15 cellular contexts compared by ENCODE assay signal in the genomic region with DNA sequence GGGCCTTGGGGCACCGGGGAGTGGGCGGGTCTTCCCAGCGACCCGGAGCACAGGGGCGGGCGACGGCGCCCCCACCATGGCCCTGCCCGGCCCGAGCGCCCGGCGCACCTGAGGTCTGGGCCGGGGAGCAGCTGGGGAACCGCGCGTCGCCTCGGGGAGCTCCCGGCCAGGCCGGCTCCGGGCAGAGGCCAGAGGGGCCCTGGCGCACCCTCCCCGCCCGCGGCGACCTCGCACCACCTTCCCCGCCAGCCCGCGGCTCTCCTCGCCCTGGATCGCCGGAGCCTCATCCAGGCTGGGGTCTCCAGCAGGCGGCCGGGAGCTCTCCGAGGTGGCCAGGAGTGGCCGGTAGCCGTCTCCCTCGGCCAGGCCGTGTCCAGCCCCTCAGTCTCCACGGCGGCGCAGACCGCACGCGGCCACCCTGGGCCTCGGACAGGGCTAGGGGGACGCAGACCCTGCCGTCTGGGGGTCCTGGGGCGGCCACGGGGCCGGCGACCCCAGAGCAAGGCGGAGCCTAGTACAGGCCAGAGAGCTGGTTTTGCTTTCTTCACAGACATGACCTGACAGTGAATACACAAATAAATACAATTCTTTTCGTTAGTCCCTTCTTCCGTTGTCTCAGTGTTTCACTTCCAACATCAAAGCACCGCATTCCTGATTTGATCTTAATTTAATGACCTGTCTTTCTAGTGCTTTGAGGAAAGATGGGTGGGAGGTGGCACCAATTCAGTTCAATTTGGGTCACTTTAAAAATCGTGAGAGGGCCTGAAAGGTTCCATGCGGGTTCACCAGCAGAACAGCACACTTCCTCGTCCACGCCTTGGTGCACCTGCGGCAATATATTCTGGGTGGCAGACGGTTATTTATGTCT.
DNase-seq lines count a peak whose midpoint lies in the region; ATAC-seq and TF ChIP-seq lines count a peak whose summit lies in the region.
"Had no signal": no experiment of that assay in that cellular context is flagged by ENCODE, and none has a peak within 500 bp of the region (broad histone marks: within the 10 kb centered on the region; RNA-seq: fewer than 3 reads in every experiment).

No MANE protein-coding gene starts in this region.

- H3K9me3 Mint-ChIP-seq in activated naive CD8-positive, alpha-beta T cell treated with anti-CD3 and anti-CD28 coated beads, Interleukin-2, amount 10 ng/mL, durations not matched to agents 7 days and 5 days: peaks cover 2% of the 10 kb centered on the region
- H3K9me3 Mint-ChIP-seq in activated naive CD8-positive, alpha-beta T cell treated with anti-CD3 and anti-CD28 coated beads for 36 hours: peaks cover 2% of the 10 kb centered on the region
- H3K9me3 Mint-ChIP-seq: stimulated activated naive B cell treated with anti-CD40 and anti-IgM and Interleukin-4, amounts not matched to agents 10 μg/mL and 1 μg/mL and 100 μg/mL, for 72 hours had no signal

- BruUV-seq in Panc1 (replicated peaks; lab: Mats Ljungman, UMichigan): no TSS peak

- POLR2A ChIA-PET in activated naive CD8-positive, alpha-beta T cell treated with anti-CD3 and anti-CD28 coated beads, Interleukin-2, amount 10 ng/mL, durations not matched to agents 7 days and 5 days (lab: Charles Lee): no interaction called here
- POLR2A ChIA-PET in Panc1 (lab: Charles Lee): no interaction called here

- peak overlapping the region; percentile 7 to 21; a peak in 3 of 4 replicates for H3K4me3 ChIP-seq in Panc1 (ENCODE audit: low read depth in 2 of 2, low read length in 2 of 2)
- H3K4me3 ChIP-seq: adrenal gland had no signal

- CTCF ChIA-PET in Panc1 (lab: Charles Lee): no interaction called here

- peaks cover 9% of the 10 kb centered on the region for H3K27me3 ChIP-seq in Panc1 (ENCODE audit: control insufficient read depth, insufficient read depth, low read length)

- no peak overlapping the region for H3K27ac ChIP-seq in Panc1 (ENCODE audit: low read length)
- H3K27ac ChIP-seq: adrenal gland had no signal

- H3K4me1 Mint-ChIP-seq in activated naive CD8-positive, alpha-beta T cell treated with anti-CD3 and anti-CD28 coated beads, Interleukin-2, amount 10 ng/mL, durations not matched to agents 7 days and 5 days: peaks cover 5% of the 10 kb centered on the region
- H3K4me1 Mint-ChIP-seq in activated naive CD8-positive, alpha-beta T cell treated with anti-CD3 and anti-CD28 coated beads for 36 hours: peaks cover 8% of the 10 kb centered on the region

- H3K9me3 ChIP-seq in Panc1 (ENCODE audit: control insufficient read depth, insufficient read depth, low read depth, low read length): no peaks in the 10 kb centered on the region
- H3K9me3 ChIP-seq: adrenal gland had no signal

- TF ChIP-seq CTCF in Panc1 (IDR thresholded peaks at IDR 0.05): no peak

- no peaks in the 10 kb centered on the region for H3K4me1 ChIP-seq in Panc1 (ENCODE audit: control insufficient read depth, insufficient read depth, low read length)

- no peak overlapping the region for H3K4me3 Mint-ChIP-seq in activated naive CD8-positive, alpha-beta T cell treated with anti-CD3 and anti-CD28 coated beads, Interleukin-2, amount 10 ng/mL, durations not matched to agents 7 days and 5 days
- H3K4me3 Mint-ChIP-seq in activated naive CD8-positive, alpha-beta T cell treated with anti-CD3 and anti-CD28 coated beads for 36 hours: no peak overlapping the region
- H3K4me3 Mint-ChIP-seq: B cell had no signal

- H3K36me3 Mint-ChIP-seq in activated naive CD8-positive, alpha-beta T cell treated with anti-CD3 and anti-CD28 coated beads, Interleukin-2, amount 10 ng/mL, durations not matched to agents 7 days and 5 days: no peaks in the 10 kb centered on the region
- H3K36me3 Mint-ChIP-seq in activated naive CD8-positive, alpha-beta T cell treated with anti-CD3 and anti-CD28 coated beads for 36 hours: no peaks in the 10 kb centered on the region
- H3K36me3 Mint-ChIP-seq: stimulated activated naive B cell treated with anti-CD40 and anti-IgM and Interleukin-4, amounts not matched to agents 10 μg/mL and 1 μg/mL and 100 μg/mL, for 72 hours had no signal

- H3K27ac Mint-ChIP-seq in activated naive CD8-positive, alpha-beta T cell treated with anti-CD3 and anti-CD28 coated beads, Interleukin-2, amount 10 ng/mL, durations not matched to agents 7 days and 5 days: no peak overlapping the region
- H3K27ac Mint-ChIP-seq in activated naive CD8-positive, alpha-beta T cell treated with anti-CD3 and anti-CD28 coated beads for 36 hours: no peak overlapping the region
- H3K27ac Mint-ChIP-seq: B cell; stimulated activated naive B cell treated with anti-CD40 and anti-IgM and Interleukin-4, amounts not matched to agents 10 μg/mL and 1 μg/mL and 100 μg/mL, for 72 hours had no signal

- H3K36me3 ChIP-seq in Panc1 (ENCODE audit: control insufficient read depth, insufficient read depth, low read length): peaks cover 5% of the 10 kb centered on the region; the same call in 1 of the 2 replicates
- H3K36me3 ChIP-seq: adrenal gland had no signal

- peaks cover 34% of the 10 kb centered on the region for H3K27me3 Mint-ChIP-seq in activated naive CD8-positive, alpha-beta T cell treated with anti-CD3 and anti-CD28 coated beads, Interleukin-2, amount 10 ng/mL, durations not matched to agents 7 days and 5 days
- peaks cover 43% of the 10 kb centered on the region for H3K27me3 Mint-ChIP-seq in activated naive CD8-positive, alpha-beta T cell treated with anti-CD3 and anti-CD28 coated beads for 36 hours

- ATAC-seq in activated naive CD8-positive, alpha-beta T cell treated with anti-CD3 and anti-CD28 coated beads, Interleukin-2, amount 10 ng/mL, durations not matched to agents 7 days and 5 days (ENCODE audit: low read depth): no peak
- ATAC-seq in Panc1: peak; percentile 42
- ATAC-seq: PC-3; stimulated activated naive B cell treated with anti-CD40 and anti-IgM and Interleukin-4, amounts not matched to agents 10 μg/mL and 1 μg/mL and 100 μg/mL, for 72 hours had no signal

- DNase-seq in activated naive CD8-positive, alpha-beta T cell treated with anti-CD3 and anti-CD28 coated beads, Interleukin-2, amount 10 ng/mL, durations not matched to agents 7 days and 5 days: peak; percentile 31
- DNase-seq in activated naive CD8-positive, alpha-beta T cell treated with anti-CD3 and anti-CD28 coated beads for 36 hours: no peak
- DNase-seq in Panc1 (ENCODE audit: low read depth, low spot score) (no peak), islet precursor cell (peak; percentile 78), NCI-H446 treated with DMSO at 0.1 percent for 48 hours (lab: John Stamatoyannopoulos, UW) (no peak), NCI-H2081 treated with DMSO at 0.1 percent for 48 hours (lab: John Stamatoyannopoulos, UW) (no peak)
- DNase-seq in stimulated activated CD8-positive, alpha-beta memory T cell treated with anti-CD3 and anti-CD28 coated beads, Interleukin-4, amount 100 ng/mL, for 48 hours: peak; percentile 13
- no peak for DNase-seq in NK-92 treated with Interleukin-12 subunit alpha and Interleukin-12 subunit beta, amount 100 ng/mL, for 24 hours (lab: John Stamatoyannopoulos, UW)
- DNase-seq: MM.1S; NCI-H345; PC-3; stimulated activated CD4-positive, alpha-beta T cell treated with anti-CD3 and anti-CD28 coated beads, Interleukin-4, amount 100 ng/mL, for 24 hours; stimulated activated naive B cell treated with anti-CD40 and anti-IgM and Interleukin-4, amounts not matched to agents 10 μg/mL and 1 μg/mL and 100 μg/mL, for 72 hours had no signal

- in situ Hi-C loops in Panc1 (cut with HindIII; ENCODE audit: low pct_unique_long_range_greater_than_20kb, low sequenced_read_pairs): no loop called here

- intact Hi-C loops in Panc1 (cut with micrococcal nuclease; ENCODE audit: unreplicated experiment): no loop called here

Comparison
In these comparisons a context has a peak if more than half of its experiments do, and no peak if none do; other contexts are left out.
1. DNase-seq: peak in activated naive CD8-positive, alpha-beta T cell treated with anti-CD3 and anti-CD28 coated beads, Interleukin-2, amount 10 ng/mL, durations not matched to agents 7 days and 5 days (single experiment), islet precursor cell (single experiment) and stimulated activated CD8-positive, alpha-beta memory T cell treated with anti-CD3 and anti-CD28 coated beads, Interleukin-4, amount 100 ng/mL, for 48 hours (single experiment); none in activated naive CD8-positive, alpha-beta T cell treated with anti-CD3 and anti-CD28 coated beads for 36 hours (single experiment), Panc1 (single experiment), NK-92 treated with Interleukin-12 subunit alpha and Interleukin-12 subunit beta, amount 100 ng/mL, for 24 hours (single experiment), NCI-H446 treated with DMSO at 0.1 percent for 48 hours (single experiment) and NCI-H2081 treated with DMSO at 0.1 percent for 48 hours (single experiment).